In the genomic region with DNA sequence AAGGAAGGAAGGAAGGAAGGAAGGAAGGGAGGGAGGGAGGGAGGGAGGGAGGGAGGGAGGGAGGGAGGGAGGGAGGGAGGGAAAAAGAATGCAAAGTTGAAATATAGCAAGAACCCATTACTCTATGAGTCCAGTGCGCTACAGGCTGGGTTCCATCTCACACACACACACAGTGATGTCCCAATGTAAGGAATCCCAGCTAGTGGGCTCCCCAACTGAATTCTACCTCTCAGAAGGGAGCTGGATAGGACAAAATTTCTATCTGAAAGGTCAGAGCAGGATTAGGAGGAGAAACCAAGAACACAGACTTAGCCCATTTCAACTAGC, we compare ENCODE assay signal across 21 cellular contexts.
"Had no signal": no experiment of that assay in that cellular context is flagged by ENCODE, and none has a peak within 500 bp of the region (broad histone marks: within the 10 kb centered on the region; RNA-seq: fewer than 3 reads in every experiment).

No MANE protein-coding gene starts in this region.

- H3K9me3 ChIP-seq: SJSA1, SK-N-SH had no signal

- H3K27me3 ChIP-seq: SJSA1 had no signal

- H3K4me3 ChIP-seq: SJSA1 had no signal

- DNase-seq: IMR-90, Karpas-422, KG1, MM.1S, NCI-H1092 treated with DMSO at 0.1 percent for 48 hours, NCI-H1436, NCI-H187, NCI-H2029, NCI-H2081 treated with DMSO at 0.1 percent for 48 hours, NCI-H2171, NCI-H226, NCI-H446, NCI-H510A, NCI-H524 treated with DMSO at 0.1 percent for 48 hours, NCI-H69, NCI-H774, Right ventricle myocardium superior, RPMI8226, SIG-M5, SK-N-SH had no signal

- H3K36me3 ChIP-seq: SJSA1 had no signal

- H3K9me2 ChIP-seq: SK-N-SH had no signal

- H3K27ac ChIP-seq: SJSA1 had no signal

- H3K4me2 ChIP-seq: SK-N-SH had no signal
